Comparison of ENCODE assay signal across 8 cellular contexts in the genomic region with DNA sequence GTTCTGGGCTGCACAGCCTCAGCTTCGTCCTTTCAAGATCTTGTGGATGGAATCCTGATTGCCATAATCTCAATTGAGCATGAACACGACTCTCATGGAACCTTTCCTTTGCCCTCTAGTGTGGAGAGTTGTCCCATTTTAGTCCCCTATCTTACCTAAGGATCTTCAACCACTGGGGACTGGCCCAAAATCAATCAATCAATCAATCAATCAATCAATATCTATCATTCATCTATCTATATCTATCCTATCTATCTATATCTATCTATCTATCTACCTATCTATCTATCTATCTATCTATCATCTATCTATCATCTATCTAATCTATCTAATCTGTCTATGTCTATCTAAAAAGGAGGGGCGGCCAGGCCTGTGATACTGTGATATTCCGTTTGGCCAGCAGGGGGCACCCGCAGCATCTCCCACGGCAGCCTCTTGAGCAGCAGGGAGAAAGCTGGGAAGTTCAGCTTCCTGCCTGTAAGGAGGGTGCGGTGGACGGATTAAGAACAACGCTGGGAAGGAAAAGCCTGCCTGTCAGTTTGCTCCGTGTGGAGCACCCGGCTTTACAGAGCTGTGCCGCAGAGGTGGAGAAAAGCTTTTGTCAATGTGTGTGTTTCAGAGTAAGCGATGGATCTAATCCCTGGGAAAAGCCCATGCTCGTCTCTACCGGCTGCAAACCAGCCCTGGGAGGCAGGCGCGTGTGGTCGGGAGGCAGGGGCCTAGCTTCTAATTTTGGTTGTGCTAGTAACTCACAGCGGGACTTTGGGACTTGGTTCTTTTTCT.
DNase-seq lines count a peak whose midpoint lies in the region; ATAC-seq and TF ChIP-seq lines count a peak whose summit lies in the region.

No MANE protein-coding gene starts in this region.

- H3K4me3 ChIP-seq in BE2C (ENCODE audit: low read depth, low read length): peak overlapping the region; percentile 51

- no peaks in the 10 kb centered on the region for H3K27me3 ChIP-seq in BE2C

- H3K36me3 ChIP-seq in BE2C: no peaks in the 10 kb centered on the region

- peak; percentile 77 for TF ChIP-seq CTCF in BE2C (IDR thresholded peaks at IDR 0.05; ENCODE audit: low read depth, low read length)

- no peaks in the 10 kb centered on the region for H3K4me1 ChIP-seq in BE2C

- ATAC-seq in GM19023 (IDR thresholded peaks at IDR 0.05; ENCODE audit: unreplicated experiment): peak; percentile 72
- peak; percentile 89 for ATAC-seq in HG03354 (IDR thresholded peaks at IDR 0.05; ENCODE audit: poor library complexity, severe bottlenecking, unreplicated experiment)

- DNase-seq in BE2C (peak; percentile 69), NCI-H69 (lab: John Stamatoyannopoulos, UW) (peak; percentile 65), epidermal melanocyte (ENCODE audit: insufficient read length, low spot score) (peak; percentile 90), midbrain (lab: John Stamatoyannopoulos, UW) (peak; percentile 85)
- peak; percentile 74 for DNase-seq in activated CD8-positive, alpha-beta memory T cell treated with anti-CD3 and anti-CD28 coated beads, Interleukin-2, amount 50 U/mL, for 4 hours
- peak; percentile 36 to 39 for DNase-seq in stimulated activated CD8-positive, alpha-beta memory T cell treated with anti-CD3 and anti-CD28 coated beads, Interleukin-15, amount 100 ng/mL, for 48 hours (ENCODE audit: low read depth in 2 of 2)

- H3K9me3 ChIP-seq in BE2C: no peaks in the 10 kb centered on the region

Comparison
In these comparisons a context has a peak if more than half of its experiments do, and no peak if none do; other contexts are left out.
1. Peak in every context shown above with its lines: DNase-seq, ATAC-seq and H3K4me3 ChIP-seq.
2. DNase-seq: peak in every context shown above with its lines; median percentile 90 in epidermal melanocyte; 85 in midbrain; 74 in activated CD8-positive, alpha-beta memory T cell treated with anti-CD3 and anti-CD28 coated beads, Interleukin-2, amount 50 U/mL, for 4 hours; 69 in BE2C; 65 in NCI-H69; 38 in stimulated activated CD8-positive, alpha-beta memory T cell treated with anti-CD3 and anti-CD28 coated beads, Interleukin-15, amount 100 ng/mL, for 48 hours.